In genomic region chr12:23753627-23754358, GRCh38 we compare ENCODE assay signal across 14 cellular contexts.
"Had no signal": no experiment of that assay in that cellular context is flagged by ENCODE, and none has a peak within 500 bp of the region (broad histone marks: within the 10 kb centered on the region; RNA-seq: fewer than 3 reads in every experiment).

No MANE protein-coding gene starts in this region.

- H3K27me3 ChIP-seq: ovary, stomach, uterus had no signal

- H3K36me3 Mint-ChIP-seq: activated naive CD8-positive, alpha-beta T cell; natural killer cell treated with Interleukin-12 subunit alpha and Interleukin-12 subunit beta and Interleukin-15 and Interleukin-18, amount 100 ng/mL, for 72 hours had no signal

- H3K4me3 Mint-ChIP-seq: activated CD4-positive, alpha-beta memory T cell treated with anti-CD3 and anti-CD28 coated beads, Interleukin-2, amount 10 ng/mL, durations not matched to agents 7 days and 5 days; activated naive CD8-positive, alpha-beta T cell; dendritic cell treated with granulocyte-macrophage colony-stimulating factor and Interleukin-4, amounts not matched to agents 40 ng/mL and 50 ng/mL, for 4 days; natural killer cell treated with Interleukin-12 subunit alpha and Interleukin-12 subunit beta and Interleukin-15 and Interleukin-18, amount 100 ng/mL, for 72 hours had no signal

- H3K36me3 ChIP-seq: ovary, stomach, thoracic aorta, uterus had no signal

- H3K4me3 ChIP-seq: ovary, stomach, thoracic aorta, uterus had no signal

- H3K27ac Mint-ChIP-seq: activated CD4-positive, alpha-beta memory T cell treated with anti-CD3 and anti-CD28 coated beads, Interleukin-2, amount 10 ng/mL, durations not matched to agents 7 days and 5 days; activated naive CD8-positive, alpha-beta T cell; dendritic cell treated with granulocyte-macrophage colony-stimulating factor and Interleukin-4, amounts not matched to agents 40 ng/mL and 50 ng/mL, for 4 days; natural killer cell treated with Interleukin-12 subunit alpha and Interleukin-12 subunit beta and Interleukin-15 and Interleukin-18, amount 100 ng/mL, for 72 hours had no signal

- H3K9me3 ChIP-seq: ovary, stomach, thoracic aorta, uterus had no signal

- H3K27me3 Mint-ChIP-seq: activated CD4-positive, alpha-beta memory T cell treated with anti-CD3 and anti-CD28 coated beads, Interleukin-2, amount 10 ng/mL, durations not matched to agents 7 days and 5 days; activated naive CD8-positive, alpha-beta T cell; dendritic cell treated with granulocyte-macrophage colony-stimulating factor and Interleukin-4, amounts not matched to agents 40 ng/mL and 50 ng/mL, for 4 days; natural killer cell treated with Interleukin-12 subunit alpha and Interleukin-12 subunit beta and Interleukin-15 and Interleukin-18, amount 100 ng/mL, for 72 hours had no signal

- DNase-seq: activated CD4-positive, alpha-beta memory T cell treated with anti-CD3 and anti-CD28 coated beads, Interleukin-2, amount 10 ng/mL, durations not matched to agents 7 days and 5 days; activated CD4-positive, alpha-beta T cell treated with anti-CD3 and anti-CD28 coated beads for 1 hour; activated gamma-delta T cell; activated T-cell treated with anti-CD3 and anti-CD28 coated beads, Interleukin-2, amount 50 U/mL, for 48 hours; cerebellar nuclear complex; ovary; stimulated activated CD4-positive, alpha-beta T cell treated with anti-CD3 and anti-CD28 coated beads, Interleukin-4, amount 100 ng/mL, for 4 hours; stomach; T-helper 9 cell; uterus had no signal

- H3K27ac ChIP-seq: ovary, stomach, thoracic aorta, uterus had no signal

- H3K9me3 Mint-ChIP-seq: activated CD4-positive, alpha-beta memory T cell treated with anti-CD3 and anti-CD28 coated beads, Interleukin-2, amount 10 ng/mL, durations not matched to agents 7 days and 5 days; dendritic cell treated with granulocyte-macrophage colony-stimulating factor and Interleukin-4, amounts not matched to agents 40 ng/mL and 50 ng/mL, for 4 days had no signal

- H3K4me1 Mint-ChIP-seq: activated CD4-positive, alpha-beta memory T cell treated with anti-CD3 and anti-CD28 coated beads, Interleukin-2, amount 10 ng/mL, durations not matched to agents 7 days and 5 days had no signal

- H3K4me1 ChIP-seq: uterus had no signal
